In the genomic region with DNA sequence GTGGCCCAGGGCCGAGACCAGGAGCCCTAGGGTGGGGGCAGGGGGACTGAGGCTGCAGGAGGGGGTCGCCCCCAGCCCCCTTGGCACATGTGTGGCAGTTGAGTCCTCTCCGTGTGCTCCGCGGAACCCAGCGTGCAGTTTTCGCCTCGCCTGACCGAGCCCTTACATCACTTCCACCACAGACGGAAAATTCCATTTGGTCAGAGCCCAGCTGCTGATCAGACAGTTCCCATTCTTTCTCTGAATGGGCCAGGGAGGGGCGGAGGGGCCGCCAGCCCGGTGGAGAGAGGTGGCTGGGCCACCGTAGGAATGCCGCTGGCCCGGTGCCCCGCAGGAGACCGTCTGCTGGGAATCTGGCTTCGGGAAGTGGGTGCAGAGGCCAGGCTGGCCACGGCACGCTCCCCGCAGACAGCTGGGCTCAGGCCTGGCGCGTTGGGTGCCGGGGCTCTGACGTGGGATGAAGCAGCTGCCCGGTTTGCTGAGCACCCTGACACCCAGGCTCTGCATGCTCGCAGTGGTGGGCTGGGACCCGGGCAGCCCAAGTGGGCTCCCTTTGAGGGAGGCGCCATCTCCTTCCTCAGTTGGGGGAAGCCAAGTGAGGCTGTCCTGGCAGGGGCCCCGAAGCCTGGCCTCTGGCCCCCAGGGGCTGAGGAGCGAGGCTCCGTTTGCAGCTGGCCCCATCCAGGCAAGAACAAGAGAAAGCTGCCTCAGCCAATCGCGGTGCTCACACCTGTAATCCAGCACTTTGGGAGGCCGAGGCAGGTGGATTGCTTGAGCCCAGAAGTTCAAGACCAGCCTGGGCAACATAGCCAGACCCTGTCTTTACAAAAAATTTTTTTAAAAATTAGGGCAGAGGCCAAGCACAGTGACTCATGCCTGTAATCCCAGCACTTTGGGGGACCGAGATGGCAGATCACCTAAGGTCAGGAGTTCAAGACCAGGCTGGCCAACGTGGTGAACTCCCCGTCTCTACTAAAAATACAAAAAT, we compare ENCODE assay signal across 1 cellular context.
TF ChIP-seq lines count a peak whose summit lies in the region.

No MANE protein-coding gene starts in this region.

TF ChIP-seq in HepG2, 621 proteins besides CTCF, POLR2A, EP300 and RAD21 (continued from another document and continues in another):
- TF ChIP-seq RNF2 (conservative IDR thresholded peaks at IDR 0.05; ENCODE audit: low read depth): peak; percentile 64; the same call in 1 of the 2 replicates
- 0 out of 2 replicates have a peak, but pooled peaks have one; percentile 27 for TF ChIP-seq SALL1 (CRISPR knock-in tag; IDR thresholded peaks at IDR 0.05)
- TF ChIP-seq KDM5B (CRISPR knock-in tag; IDR thresholded peaks at IDR 0.05; ENCODE audit: borderline replicate concordance): peak; percentile 64; the same call in 1 of the 2 replicates
- TF ChIP-seq, protein P1, sequence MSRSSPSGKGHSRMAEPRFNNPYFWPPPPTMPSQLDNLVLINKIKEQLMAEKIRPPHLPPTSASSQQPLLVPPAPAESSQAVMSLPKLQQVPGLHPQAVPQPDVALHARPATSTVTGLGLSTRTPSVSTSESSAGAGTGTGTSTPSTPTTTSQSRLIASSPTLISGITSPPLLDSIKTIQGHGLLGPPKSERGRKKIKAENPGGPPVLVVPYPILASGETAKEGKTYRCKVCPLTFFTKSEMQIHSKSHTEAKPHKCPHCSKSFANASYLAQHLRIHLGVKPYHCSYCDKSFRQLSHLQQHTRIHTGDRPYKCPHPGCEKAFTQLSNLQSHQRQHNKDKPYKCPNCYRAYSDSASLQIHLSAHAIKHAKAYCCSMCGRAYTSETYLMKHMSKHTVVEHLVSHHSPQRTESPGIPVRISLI (CRISPR knock-in tag; IDR thresholded peaks at IDR 0.05; ENCODE audit: borderline replicate concordance): no peak
- peak; percentile 91 for TF ChIP-seq SKI (IDR thresholded peaks at IDR 0.05; ENCODE audit: partially characterized antibody)
- TF ChIP-seq ZNF816 (CRISPR knock-in tag; IDR thresholded peaks at IDR 0.05; ENCODE audit: borderline replicate concordance): no peak
- TF ChIP-seq DRAP1 (CRISPR knock-in tag; IDR thresholded peaks at IDR 0.05): no peak
- TF ChIP-seq ZNF616 (CRISPR knock-in tag; IDR thresholded peaks at IDR 0.05; ENCODE audit: low read depth): no peak
- no peak for TF ChIP-seq CERS6 (CRISPR knock-in tag; IDR thresholded peaks at IDR 0.05)
- TF ChIP-seq CREBL2 (CRISPR knock-in tag; IDR thresholded peaks at IDR 0.05; ENCODE audit: borderline replicate concordance): no peak
- TF ChIP-seq, protein P2, sequence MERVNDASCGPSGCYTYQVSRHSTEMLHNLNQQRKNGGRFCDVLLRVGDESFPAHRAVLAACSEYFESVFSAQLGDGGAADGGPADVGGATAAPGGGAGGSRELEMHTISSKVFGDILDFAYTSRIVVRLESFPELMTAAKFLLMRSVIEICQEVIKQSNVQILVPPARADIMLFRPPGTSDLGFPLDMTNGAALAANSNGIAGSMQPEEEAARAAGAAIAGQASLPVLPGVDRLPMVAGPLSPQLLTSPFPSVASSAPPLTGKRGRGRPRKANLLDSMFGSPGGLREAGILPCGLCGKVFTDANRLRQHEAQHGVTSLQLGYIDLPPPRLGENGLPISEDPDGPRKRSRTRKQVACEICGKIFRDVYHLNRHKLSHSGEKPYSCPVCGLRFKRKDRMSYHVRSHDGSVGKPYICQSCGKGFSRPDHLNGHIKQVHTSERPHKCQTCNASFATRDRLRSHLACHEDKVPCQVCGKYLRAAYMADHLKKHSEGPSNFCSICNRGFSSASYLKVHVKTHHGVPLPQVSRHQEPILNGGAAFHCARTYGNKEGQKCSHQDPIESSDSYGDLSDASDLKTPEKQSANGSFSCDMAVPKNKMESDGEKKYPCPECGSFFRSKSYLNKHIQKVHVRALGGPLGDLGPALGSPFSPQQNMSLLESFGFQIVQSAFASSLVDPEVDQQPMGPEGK (CRISPR knock-in tag; IDR thresholded peaks at IDR 0.05): peak; percentile 96
- no peak for TF ChIP-seq ZSCAN29 (CRISPR knock-in tag; conservative IDR thresholded peaks at IDR 0.05)
- TF ChIP-seq ZNF543 (CRISPR knock-in tag; IDR thresholded peaks at IDR 0.05): no peak
- peak; percentile 60; the same call in 1 of the 3 replicates for TF ChIP-seq MXI1 (IDR thresholded peaks at IDR 0.05; ENCODE audit: borderline replicate concordance, low read depth, low read length)
- no peak for TF ChIP-seq POLR2AphosphoS2 (IDR thresholded peaks at IDR 0.05; ENCODE audit: low read depth, low read length)
- no peak for TF ChIP-seq WIZ (CRISPR knock-in tag; IDR thresholded peaks at IDR 0.05)
- TF ChIP-seq MLLT10 (CRISPR knock-in tag; IDR thresholded peaks at IDR 0.05): no peak
- TF ChIP-seq, protein P3, sequence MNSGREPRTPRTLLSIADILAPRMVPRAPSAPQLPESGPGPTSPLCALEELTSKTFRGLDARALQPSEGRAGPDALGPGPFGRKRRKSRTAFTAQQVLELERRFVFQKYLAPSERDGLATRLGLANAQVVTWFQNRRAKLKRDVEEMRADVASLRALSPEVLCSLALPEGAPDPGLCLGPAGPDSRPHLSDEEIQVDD (CRISPR knock-in tag; IDR thresholded peaks at IDR 0.05; ENCODE audit: borderline replicate concordance): no peak
- TF ChIP-seq NR2F1 (CRISPR knock-in tag; IDR thresholded peaks at IDR 0.05): no peak
- peak; percentile 54; the same call in 1 of the 2 replicates for TF ChIP-seq IRF2 (CRISPR knock-in tag; IDR thresholded peaks at IDR 0.05)
- no peak for TF ChIP-seq CREB1 (IDR thresholded peaks at IDR 0.05)
- TF ChIP-seq CREB1 (CRISPR knock-in tag; IDR thresholded peaks at IDR 0.05): no peak
- no peak for TF ChIP-seq ZNF3 (CRISPR knock-in tag; IDR thresholded peaks at IDR 0.05)
- no peak for TF ChIP-seq SPEN (CRISPR knock-in tag; IDR thresholded peaks at IDR 0.05; ENCODE audit: low read depth)
- peak; percentile 53 for TF ChIP-seq FOSL2 (CRISPR knock-in tag; IDR thresholded peaks at IDR 0.05)
- no peak for TF ChIP-seq ZNF629 (CRISPR knock-in tag; conservative IDR thresholded peaks at IDR 0.05)
- TF ChIP-seq HNRNPUL1 (IDR thresholded peaks at IDR 0.05; ENCODE audit: low read depth, low read length): no peak
- no peak for TF ChIP-seq SMAD3 (CRISPR knock-in tag; IDR thresholded peaks at IDR 0.05)
- no peak for TF ChIP-seq MBNL3 (CRISPR knock-in tag; conservative IDR thresholded peaks at IDR 0.05)
- TF ChIP-seq ZNF781 (CRISPR knock-in tag; IDR thresholded peaks at IDR 0.05; ENCODE audit: borderline replicate concordance, not compliant biosample characterization): peak; percentile 36
- TF ChIP-seq ZBTB44 (CRISPR knock-in tag; IDR thresholded peaks at IDR 0.05): no peak
- TF ChIP-seq, protein P4, sequence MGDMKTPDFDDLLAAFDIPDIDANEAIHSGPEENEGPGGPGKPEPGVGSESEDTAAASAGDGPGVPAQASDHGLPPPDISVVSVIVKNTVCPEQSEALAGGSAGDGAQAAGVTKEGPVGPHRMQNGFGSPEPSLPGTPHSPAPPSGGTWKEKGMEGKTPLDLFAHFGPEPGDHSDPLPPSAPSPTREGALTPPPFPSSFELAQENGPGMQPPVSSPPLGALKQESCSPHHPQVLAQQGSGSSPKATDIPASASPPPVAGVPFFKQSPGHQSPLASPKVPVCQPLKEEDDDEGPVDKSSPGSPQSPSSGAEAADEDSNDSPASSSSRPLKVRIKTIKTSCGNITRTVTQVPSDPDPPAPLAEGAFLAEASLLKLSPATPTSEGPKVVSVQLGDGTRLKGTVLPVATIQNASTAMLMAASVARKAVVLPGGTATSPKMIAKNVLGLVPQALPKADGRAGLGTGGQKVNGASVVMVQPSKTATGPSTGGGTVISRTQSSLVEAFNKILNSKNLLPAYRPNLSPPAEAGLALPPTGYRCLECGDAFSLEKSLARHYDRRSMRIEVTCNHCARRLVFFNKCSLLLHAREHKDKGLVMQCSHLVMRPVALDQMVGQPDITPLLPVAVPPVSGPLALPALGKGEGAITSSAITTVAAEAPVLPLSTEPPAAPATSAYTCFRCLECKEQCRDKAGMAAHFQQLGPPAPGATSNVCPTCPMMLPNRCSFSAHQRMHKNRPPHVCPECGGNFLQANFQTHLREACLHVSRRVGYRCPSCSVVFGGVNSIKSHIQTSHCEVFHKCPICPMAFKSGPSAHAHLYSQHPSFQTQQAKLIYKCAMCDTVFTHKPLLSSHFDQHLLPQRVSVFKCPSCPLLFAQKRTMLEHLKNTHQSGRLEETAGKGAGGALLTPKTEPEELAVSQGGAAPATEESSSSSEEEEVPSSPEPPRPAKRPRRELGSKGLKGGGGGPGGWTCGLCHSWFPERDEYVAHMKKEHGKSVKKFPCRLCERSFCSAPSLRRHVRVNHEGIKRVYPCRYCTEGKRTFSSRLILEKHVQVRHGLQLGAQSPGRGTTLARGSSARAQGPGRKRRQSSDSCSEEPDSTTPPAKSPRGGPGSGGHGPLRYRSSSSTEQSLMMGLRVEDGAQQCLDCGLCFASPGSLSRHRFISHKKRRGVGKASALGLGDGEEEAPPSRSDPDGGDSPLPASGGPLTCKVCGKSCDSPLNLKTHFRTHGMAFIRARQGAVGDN (CRISPR knock-in tag; IDR thresholded peaks at IDR 0.05): peak; percentile 95
- no peak for TF ChIP-seq E2F2 (CRISPR knock-in tag; IDR thresholded peaks at IDR 0.05; ENCODE audit: borderline replicate concordance)
- no peak for TF ChIP-seq ZNF678 (CRISPR knock-in tag; IDR thresholded peaks at IDR 0.05)
- no peak for TF ChIP-seq DBP (CRISPR knock-in tag; IDR thresholded peaks at IDR 0.05; ENCODE audit: not compliant biosample characterization)
- TF ChIP-seq SNAPC5 (CRISPR knock-in tag; IDR thresholded peaks at IDR 0.05; ENCODE audit: borderline replicate concordance): no peak
- no peak for TF ChIP-seq EHMT2 (IDR thresholded peaks at IDR 0.05; ENCODE audit: borderline replicate concordance, low read depth, low read length)
- no peak for TF ChIP-seq ZFYVE20 (CRISPR knock-in tag; IDR thresholded peaks at IDR 0.05; ENCODE audit: borderline replicate concordance, low read depth)
- peak; percentile 46 for TF ChIP-seq PAXIP1 (CRISPR knock-in tag; conservative IDR thresholded peaks at IDR 0.05)
